16 cellular contexts compared by ENCODE assay signal in genomic region chr14:30958555-30959407, GRCh38.
A peak's percentile ranks its signal among the peaks of the same experiment; 100 is the strongest.
DNase-seq lines count a peak whose midpoint lies in the region; ATAC-seq, FAIRE-seq and TF ChIP-seq lines count a peak whose summit lies in the region.
"Had no signal": no experiment of that assay in that cellular context is flagged by ENCODE, and none has a peak within 500 bp of the region (broad histone marks: within the 10 kb centered on the region; RNA-seq: fewer than 3 reads in every experiment).

No MANE protein-coding gene starts in this region.

- no peaks in the 10 kb centered on the region for H3K9me3 ChIP-seq in keratinocyte (ENCODE audit: control insufficient read depth, low read depth, low read length)

- H3K79me2 ChIP-seq in keratinocyte (ENCODE audit: control insufficient read depth, insufficient read depth, low read length), result peaks cover 73% of the 10 kb centered on the region

- peaks cover 2 to 4% of the 10 kb centered on the region in 2 experiments for H3K36me3 ChIP-seq in keratinocyte (ENCODE audit: control insufficient read depth in 2 of 2, extremely low read depth in 1 of 2, insufficient read depth in 2 of 2, low read length in 2 of 2)

- no peak for TF ChIP-seq CTCF in keratinocyte (optimal IDR thresholded peaks at IDR 0.05 in 1 of 3, IDR thresholded peaks at IDR 0.05 in 1 of 3, conservative IDR thresholded peaks at IDR 0.05 in 1 of 3; ENCODE audit: extremely low read depth in 1 of 3, insufficient read depth in 2 of 3, low read length in 3 of 3)

- H2AFZ ChIP-seq in keratinocyte (ENCODE audit: control insufficient read depth, low read length), result no peak overlapping the region

- H3K9me1 ChIP-seq in keratinocyte (ENCODE audit: control insufficient read depth, extremely low read depth, insufficient read depth, low read length), result no peaks in the 10 kb centered on the region

- dilution Hi-C loops in keratinocyte (cut with MboI; ENCODE audit: extremely low pct_ligation_motif_present, low sequenced_read_pairs), result no loop called here

- FAIRE-seq in keratinocyte (lab: Jason Lieb, UNC), result peak; percentile 20

- H3K27ac ChIP-seq in keratinocyte (ENCODE audit: control insufficient read depth, insufficient read depth, low read length), result no peak overlapping the region

- peak overlapping the region; percentile 35; the same call in 1 of the 2 replicates for H3K4me3 ChIP-seq in GM08714 (ENCODE audit: low read length)
- no peak overlapping the region for H3K4me3 ChIP-seq in keratinocyte (ENCODE audit: control insufficient read depth in 2 of 3, extremely low read depth in 1 of 3, insufficient read depth in 2 of 3, low read depth in 1 of 3, low read length in 3 of 3)

- no peak overlapping the region for H3K4me2 ChIP-seq in keratinocyte (ENCODE audit: control insufficient read depth, extremely low read depth, insufficient read depth, low read depth, low read length)

- in situ Hi-C loops in G401 (cut with HindIII; ENCODE audit: low sequenced_read_pairs), result no loop called here

- DNase-seq in keratinocyte (ENCODE audit: low read depth, low spot score) (no peak), NCI-H2029 (lab: John Stamatoyannopoulos, UW) (no peak), DMS153 (lab: John Stamatoyannopoulos, UW) (no peak), CD1c-positive myeloid dendritic cell (ENCODE audit: extremely low spot score) (no peak), G401 (ENCODE audit: low spot score) (no peak)
- DNase-seq: activated CD4-positive, alpha-beta T cell treated with anti-CD3 and anti-CD28 coated beads for 4 hours; activated naive CD8-positive, alpha-beta T cell treated with anti-CD3 and anti-CD28 coated beads, Interleukin-2, amount 10 ng/mL, durations not matched to agents 7 days and 5 days; foreskin fibroblast; left ventricle myocardium superior; NCI-H1092 treated with DMSO at 0.1 percent for 48 hours; NCI-H2171 treated with DMSO at 0.1 percent for 48 hours; T-helper 17 cell had no signal

- H3K27me3 ChIP-seq in keratinocyte (ENCODE audit: control insufficient read depth, extremely low read depth, insufficient read depth, low read length), result no peaks in the 10 kb centered on the region

- ATAC-seq in GM19463 (IDR thresholded peaks at IDR 0.05; ENCODE audit: unreplicated experiment) (peak; percentile 23), HG03108 (IDR thresholded peaks at IDR 0.05; ENCODE audit: unreplicated experiment) (peak; percentile 26)
- ATAC-seq: Right ventricle myocardium inferior, T-helper 17 cell had no signal

- H4K20me1 ChIP-seq in keratinocyte (ENCODE audit: control insufficient read depth, extremely low read depth, insufficient read depth, low read length), result peaks cover 10% of the 10 kb centered on the region

- H3K4me1 ChIP-seq in keratinocyte (ENCODE audit: control insufficient read depth, extremely low read depth, insufficient read depth, low read length), result no peaks in the 10 kb centered on the region

- no peak overlapping the region for H3K9ac ChIP-seq in keratinocyte (ENCODE audit: control insufficient read depth, extremely low read depth, insufficient read depth, low read length)
